Comparison of ENCODE assay signal across 10 cellular contexts in the genomic region with DNA sequence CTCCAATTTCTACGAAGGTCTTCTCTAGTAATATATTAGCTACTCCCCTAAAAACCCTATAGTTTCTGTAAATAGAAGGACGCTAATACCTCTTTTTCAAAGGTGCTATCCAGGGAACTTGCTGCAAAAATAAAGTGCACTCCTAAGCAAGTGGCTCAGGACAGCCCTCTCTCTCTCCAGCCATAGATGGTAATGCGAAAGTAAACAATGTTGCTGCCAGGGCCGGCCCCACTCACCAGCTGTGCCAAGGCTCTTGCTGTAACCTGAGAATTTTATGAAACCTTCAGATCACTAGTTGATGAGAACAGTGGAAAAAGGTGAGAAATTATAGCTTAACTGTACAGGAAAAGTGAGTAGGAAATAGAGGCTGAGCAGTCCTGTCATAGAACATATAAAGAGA. TPM values are rescaled to one million over a fixed set of nuclear protein-coding genes. Genes with fewer than 3 reads are reported as not detected.
DNase-seq lines count a peak whose midpoint lies in the region; ATAC-seq and FAIRE-seq lines count a peak whose summit lies in the region.
"Had no signal": no experiment of that assay in that cellular context is flagged by ENCODE, and none has a peak within 500 bp of the region (broad histone marks: within the 10 kb centered on the region; RNA-seq: fewer than 3 reads in every experiment).

No MANE protein-coding gene starts in this region.

- DNase-seq in left ventricle myocardium superior (no peak), Right ventricle myocardium inferior (ENCODE audit: missing footprints) (no peak), SHP77 treated with DMSO at 0.1 percent for 48 hours (lab: John Stamatoyannopoulos, UW) (peak; percentile 55), kidney glomerular epithelial cell (lab: John Stamatoyannopoulos, UW) (peak; percentile 4), urothelium cell line (ENCODE audit: low spot score) (peak; percentile 25), SIG-M5 treated with dmso at 0.1 percent for 504 hours (lab: John Stamatoyannopoulos, UW; ENCODE audit: unreplicated experiment) (no peak), NK-92 (lab: John Stamatoyannopoulos, UW; ENCODE audit: unreplicated experiment) (no peak), T-cell (no peak)
- DNase-seq: H9 had no signal

- intact Hi-C loops in left ventricle myocardium superior (cut with micrococcal nuclease) (no loop called here), Right ventricle myocardium inferior (cut with DNase I) (no loop called here)

- H3K27ac Mint-ChIP-seq in T-cell = no peak overlapping the region
- H3K27ac Mint-ChIP-seq: dendritic cell treated with granulocyte-macrophage colony-stimulating factor and Interleukin-4, amounts not matched to agents 40 ng/mL and 50 ng/mL, for 4 days; H9 had no signal

- no peaks in the 10 kb centered on the region for H3K36me3 Mint-ChIP-seq in T-cell

- ATAC-seq in left ventricle myocardium superior (peak; percentile 35), Right ventricle myocardium inferior (no peak), T-cell (replicated peaks in 1 of 4) (no peak)

- peaks cover 2 to 8% (median 4%) of the 10 kb centered on the region in 3 donors for H3K9me3 Mint-ChIP-seq in T-cell

- CTCF ChIA-PET in T-cell (lab: Charles Lee) = interaction anchor here in 1 of 2 donors (1.1 kb wide), 1 partner anchor 251 kb away, joined by 4 read pairs; no protein-coding TSS in a partner anchor

- POLR2A ChIA-PET in T-cell (lab: Charles Lee) = no interaction called here

- no peak for FAIRE-seq in urothelium cell line (lab: Jason Lieb, UNC)

- no peaks in the 10 kb centered on the region for H3K4me1 Mint-ChIP-seq in T-cell

- H3K4me3 Mint-ChIP-seq in T-cell = no peak overlapping the region
- H3K4me3 Mint-ChIP-seq: dendritic cell treated with granulocyte-macrophage colony-stimulating factor and Interleukin-4, amounts not matched to agents 40 ng/mL and 50 ng/mL, for 4 days; H9 had no signal

- peaks cover 13 to 22% of the 10 kb centered on the region in 2 donors for H3K27me3 Mint-ChIP-seq in T-cell
- H3K27me3 Mint-ChIP-seq: dendritic cell treated with granulocyte-macrophage colony-stimulating factor and Interleukin-4, amounts not matched to agents 40 ng/mL and 50 ng/mL, for 4 days had no signal

RNA-seq across cellular contexts. Expression of gene TAS2R39, which starts 10.9 kb away (rescaled TPM):
- not detected for total RNA-seq in left ventricle myocardium superior
- not detected for total RNA-seq in Right ventricle myocardium inferior
- total RNA-seq in T-cell = not detected
- total RNA-seq: H9 had no signal

RNA-seq across cellular contexts. Expression of gene PIP, which starts 40.5 kb away (rescaled TPM):
- not detected for total RNA-seq in left ventricle myocardium superior
- not detected for total RNA-seq in Right ventricle myocardium inferior
- total RNA-seq in T-cell = not detected
- total RNA-seq: H9 had no signal

RNA-seq across cellular contexts. Expression of gene TAS2R40, which starts 49.5 kb away (rescaled TPM):
- total RNA-seq in left ventricle myocardium superior (not detected), Right ventricle myocardium inferior (not detected), T-cell (not detected)
- total RNA-seq: H9 had no signal

Comparison
In these comparisons a context has a peak if more than half of its experiments do, and no peak if none do; other contexts are left out.
1. DNase-seq: peak in SHP77 treated with DMSO at 0.1 percent for 48 hours (single experiment), kidney glomerular epithelial cell (single experiment) and urothelium cell line (single experiment); none in left ventricle myocardium superior (single experiment), Right ventricle myocardium inferior (single experiment), SIG-M5 treated with dmso at 0.1 percent for 504 hours (single experiment), NK-92 (single experiment) and T-cell (0 of 34).